Comparison of ENCODE assay signal across 1 cellular context in the genomic region with DNA sequence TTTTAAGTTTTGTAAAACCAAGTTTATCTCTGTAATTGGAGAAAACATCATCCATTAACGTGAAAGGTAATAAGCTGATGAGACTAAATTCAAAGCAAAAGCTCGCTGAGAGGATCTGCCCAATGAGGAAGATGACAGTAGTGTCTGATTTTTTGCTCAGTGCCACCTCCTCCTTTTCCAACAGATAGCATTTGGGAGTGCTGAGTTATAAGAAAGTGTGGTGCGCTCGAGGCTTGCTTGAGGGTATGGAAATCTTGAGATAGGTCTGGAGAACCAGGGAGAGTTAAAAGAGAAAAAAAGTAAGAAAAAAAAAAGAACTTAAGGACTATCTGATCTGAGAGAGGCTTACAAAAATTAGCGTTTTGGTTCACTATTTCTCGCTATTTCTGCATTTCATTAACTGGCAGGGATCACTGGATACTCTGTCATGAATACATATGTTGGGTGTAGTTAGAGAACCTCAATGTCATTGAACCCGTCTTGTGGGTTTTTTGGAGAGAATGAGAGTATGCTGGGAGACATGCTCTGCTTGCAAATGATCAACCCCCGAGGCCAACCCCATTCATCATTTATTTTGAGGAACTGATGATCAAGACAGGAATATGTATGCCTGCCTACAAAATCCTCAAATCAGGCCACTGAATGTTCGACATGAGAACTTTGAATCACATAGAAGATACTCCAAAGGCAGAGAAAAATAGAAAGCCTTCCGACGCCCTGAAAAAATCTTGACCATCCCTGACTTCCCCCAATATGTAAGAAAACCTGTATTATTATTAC.
TF ChIP-seq lines count a peak whose summit lies in the region.

No MANE protein-coding gene starts in this region.

TF ChIP-seq in GM12878, 131 proteins besides CTCF, POLR2A, EP300 and RAD21:
- TF ChIP-seq TCF3 (IDR thresholded peaks at IDR 0.05; ENCODE audit: borderline replicate concordance, insufficient read depth, low read depth, low read length), result no peak
- TF ChIP-seq RUNX3 (IDR thresholded peaks at IDR 0.05; ENCODE audit: low read length), result no peak
- TF ChIP-seq GABPA (IDR thresholded peaks at IDR 0.05; ENCODE audit: low read depth), result no peak
- TF ChIP-seq, protein P1, sequence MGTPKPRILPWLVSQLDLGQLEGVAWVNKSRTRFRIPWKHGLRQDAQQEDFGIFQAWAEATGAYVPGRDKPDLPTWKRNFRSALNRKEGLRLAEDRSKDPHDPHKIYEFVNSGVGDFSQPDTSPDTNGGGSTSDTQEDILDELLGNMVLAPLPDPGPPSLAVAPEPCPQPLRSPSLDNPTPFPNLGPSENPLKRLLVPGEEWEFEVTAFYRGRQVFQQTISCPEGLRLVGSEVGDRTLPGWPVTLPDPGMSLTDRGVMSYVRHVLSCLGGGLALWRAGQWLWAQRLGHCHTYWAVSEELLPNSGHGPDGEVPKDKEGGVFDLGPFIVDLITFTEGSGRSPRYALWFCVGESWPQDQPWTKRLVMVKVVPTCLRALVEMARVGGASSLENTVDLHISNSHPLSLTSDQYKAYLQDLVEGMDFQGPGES (IDR thresholded peaks at IDR 0.05), result no peak
- TF ChIP-seq MXI1 (IDR thresholded peaks at IDR 0.05; ENCODE audit: low read depth, low read length), result no peak
- TF ChIP-seq, protein P2, sequence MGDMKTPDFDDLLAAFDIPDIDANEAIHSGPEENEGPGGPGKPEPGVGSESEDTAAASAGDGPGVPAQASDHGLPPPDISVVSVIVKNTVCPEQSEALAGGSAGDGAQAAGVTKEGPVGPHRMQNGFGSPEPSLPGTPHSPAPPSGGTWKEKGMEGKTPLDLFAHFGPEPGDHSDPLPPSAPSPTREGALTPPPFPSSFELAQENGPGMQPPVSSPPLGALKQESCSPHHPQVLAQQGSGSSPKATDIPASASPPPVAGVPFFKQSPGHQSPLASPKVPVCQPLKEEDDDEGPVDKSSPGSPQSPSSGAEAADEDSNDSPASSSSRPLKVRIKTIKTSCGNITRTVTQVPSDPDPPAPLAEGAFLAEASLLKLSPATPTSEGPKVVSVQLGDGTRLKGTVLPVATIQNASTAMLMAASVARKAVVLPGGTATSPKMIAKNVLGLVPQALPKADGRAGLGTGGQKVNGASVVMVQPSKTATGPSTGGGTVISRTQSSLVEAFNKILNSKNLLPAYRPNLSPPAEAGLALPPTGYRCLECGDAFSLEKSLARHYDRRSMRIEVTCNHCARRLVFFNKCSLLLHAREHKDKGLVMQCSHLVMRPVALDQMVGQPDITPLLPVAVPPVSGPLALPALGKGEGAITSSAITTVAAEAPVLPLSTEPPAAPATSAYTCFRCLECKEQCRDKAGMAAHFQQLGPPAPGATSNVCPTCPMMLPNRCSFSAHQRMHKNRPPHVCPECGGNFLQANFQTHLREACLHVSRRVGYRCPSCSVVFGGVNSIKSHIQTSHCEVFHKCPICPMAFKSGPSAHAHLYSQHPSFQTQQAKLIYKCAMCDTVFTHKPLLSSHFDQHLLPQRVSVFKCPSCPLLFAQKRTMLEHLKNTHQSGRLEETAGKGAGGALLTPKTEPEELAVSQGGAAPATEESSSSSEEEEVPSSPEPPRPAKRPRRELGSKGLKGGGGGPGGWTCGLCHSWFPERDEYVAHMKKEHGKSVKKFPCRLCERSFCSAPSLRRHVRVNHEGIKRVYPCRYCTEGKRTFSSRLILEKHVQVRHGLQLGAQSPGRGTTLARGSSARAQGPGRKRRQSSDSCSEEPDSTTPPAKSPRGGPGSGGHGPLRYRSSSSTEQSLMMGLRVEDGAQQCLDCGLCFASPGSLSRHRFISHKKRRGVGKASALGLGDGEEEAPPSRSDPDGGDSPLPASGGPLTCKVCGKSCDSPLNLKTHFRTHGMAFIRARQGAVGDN (IDR thresholded peaks at IDR 0.05), result no peak
- TF ChIP-seq, protein P3, sequence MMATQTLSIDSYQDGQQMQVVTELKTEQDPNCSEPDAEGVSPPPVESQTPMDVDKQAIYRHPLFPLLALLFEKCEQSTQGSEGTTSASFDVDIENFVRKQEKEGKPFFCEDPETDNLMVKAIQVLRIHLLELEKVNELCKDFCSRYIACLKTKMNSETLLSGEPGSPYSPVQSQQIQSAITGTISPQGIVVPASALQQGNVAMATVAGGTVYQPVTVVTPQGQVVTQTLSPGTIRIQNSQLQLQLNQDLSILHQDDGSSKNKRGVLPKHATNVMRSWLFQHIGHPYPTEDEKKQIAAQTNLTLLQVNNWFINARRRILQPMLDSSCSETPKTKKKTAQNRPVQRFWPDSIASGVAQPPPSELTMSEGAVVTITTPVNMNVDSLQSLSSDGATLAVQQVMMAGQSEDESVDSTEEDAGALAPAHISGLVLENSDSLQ (IDR thresholded peaks at IDR 0.05), result no peak
- TF ChIP-seq, protein P4, sequence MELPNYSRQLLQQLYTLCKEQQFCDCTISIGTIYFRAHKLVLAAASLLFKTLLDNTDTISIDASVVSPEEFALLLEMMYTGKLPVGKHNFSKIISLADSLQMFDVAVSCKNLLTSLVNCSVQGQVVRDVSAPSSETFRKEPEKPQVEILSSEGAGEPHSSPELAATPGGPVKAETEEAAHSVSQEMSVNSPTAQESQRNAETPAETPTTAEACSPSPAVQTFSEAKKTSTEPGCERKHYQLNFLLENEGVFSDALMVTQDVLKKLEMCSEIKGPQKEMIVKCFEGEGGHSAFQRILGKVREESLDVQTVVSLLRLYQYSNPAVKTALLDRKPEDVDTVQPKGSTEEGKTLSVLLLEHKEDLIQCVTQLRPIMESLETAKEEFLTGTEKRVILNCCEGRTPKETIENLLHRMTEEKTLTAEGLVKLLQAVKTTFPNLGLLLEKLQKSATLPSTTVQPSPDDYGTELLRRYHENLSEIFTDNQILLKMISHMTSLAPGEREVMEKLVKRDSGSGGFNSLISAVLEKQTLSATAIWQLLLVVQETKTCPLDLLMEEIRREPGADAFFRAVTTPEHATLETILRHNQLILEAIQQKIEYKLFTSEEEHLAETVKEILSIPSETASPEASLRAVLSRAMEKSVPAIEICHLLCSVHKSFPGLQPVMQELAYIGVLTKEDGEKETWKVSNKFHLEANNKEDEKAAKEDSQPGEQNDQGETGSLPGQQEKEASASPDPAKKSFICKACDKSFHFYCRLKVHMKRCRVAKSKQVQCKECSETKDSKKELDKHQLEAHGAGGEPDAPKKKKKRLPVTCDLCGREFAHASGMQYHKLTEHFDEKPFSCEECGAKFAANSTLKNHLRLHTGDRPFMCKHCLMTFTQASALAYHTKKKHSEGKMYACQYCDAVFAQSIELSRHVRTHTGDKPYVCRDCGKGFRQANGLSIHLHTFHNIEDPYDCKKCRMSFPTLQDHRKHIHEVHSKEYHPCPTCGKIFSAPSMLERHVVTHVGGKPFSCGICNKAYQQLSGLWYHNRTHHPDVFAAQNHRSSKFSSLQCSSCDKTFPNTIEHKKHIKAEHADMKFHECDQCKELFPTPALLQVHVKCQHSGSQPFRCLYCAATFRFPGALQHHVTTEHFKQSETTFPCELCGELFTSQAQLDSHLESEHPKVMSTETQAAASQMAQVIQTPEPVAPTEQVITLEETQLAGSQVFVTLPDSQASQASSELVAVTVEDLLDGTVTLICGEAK (IDR thresholded peaks at IDR 0.05; ENCODE audit: borderline replicate concordance), result no peak
- no peak for TF ChIP-seq KLF5 (IDR thresholded peaks at IDR 0.05; ENCODE audit: partially characterized antibody)
- TF ChIP-seq NR2C2 (IDR thresholded peaks at IDR 0.05; ENCODE audit: borderline replicate concordance, control insufficient read depth, insufficient read length, low read depth), result no peak
